ENCODE assay signal across 19 cellular contexts in the genomic region with DNA sequence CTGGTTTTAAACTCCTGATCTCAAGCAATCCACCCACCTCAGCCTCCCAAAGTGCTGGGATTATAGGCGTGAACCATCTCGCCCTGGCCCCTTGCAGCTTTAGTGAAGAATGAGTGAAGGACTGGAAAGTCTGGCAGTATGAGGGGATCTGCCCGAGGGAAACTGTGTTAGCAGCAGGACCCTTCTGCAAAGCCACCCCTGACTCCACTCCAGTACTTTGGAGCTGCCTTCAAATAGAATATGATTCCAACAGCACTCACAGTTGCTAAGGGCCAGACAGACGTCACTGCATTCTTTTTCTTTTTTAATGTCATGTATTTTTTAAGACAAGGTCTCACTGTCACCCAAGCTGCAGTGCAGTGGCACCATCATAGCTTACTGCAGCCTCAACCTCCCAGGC. TPM values are rescaled to one million over a fixed set of nuclear protein-coding genes. Genes with fewer than 3 reads are reported as not detected.
DNase-seq lines count a peak whose midpoint lies in the region; ATAC-seq and TF ChIP-seq lines count a peak whose summit lies in the region.
"Had no signal": no experiment of that assay in that cellular context is flagged by ENCODE, and none has a peak within 500 bp of the region (broad histone marks: within the 10 kb centered on the region; RNA-seq: fewer than 3 reads in every experiment).

No MANE protein-coding gene starts in this region.

- no peak for TF ChIP-seq CTCF in CD4-positive, alpha-beta T cell (IDR thresholded peaks at IDR 0.05)

- no peak overlapping the region for H3K27ac ChIP-seq in CD4-positive, alpha-beta T cell (ENCODE audit: low read depth, low read length)
- H3K27ac ChIP-seq in caudate nucleus (ENCODE audit: low read depth, low read length): no peak overlapping the region
- H3K27ac ChIP-seq: GM23248, transverse colon had no signal

- no peaks in the 10 kb centered on the region for H3K36me3 Mint-ChIP-seq in CD4-positive, alpha-beta T cell (ENCODE audit: low read depth)
- H3K36me3 Mint-ChIP-seq in IgD-negative memory B cell (no peaks in the 10 kb centered on the region), T-helper 17 cell (ENCODE audit: low read depth) (no peaks in the 10 kb centered on the region)
- H3K36me3 Mint-ChIP-seq in natural killer cell treated with Interleukin-12 subunit alpha and Interleukin-12 subunit beta and Interleukin-15 and Interleukin-18, amount 100 ng/mL, for 72 hours: no peaks in the 10 kb centered on the region

- DNase-seq in CD4-positive, alpha-beta T cell: no peak
- DNase-seq in T-helper 17 cell: no peak
- no peak for DNase-seq in natural killer cell treated with Interleukin-12 subunit alpha and Interleukin-12 subunit beta and Interleukin-15 and Interleukin-18, amount 100 ng/mL, for 72 hours (ENCODE audit: low spot score)
- no peak for DNase-seq in caudate nucleus (lab: John Stamatoyannopoulos, UW)
- no peak for DNase-seq in DMS 273 treated with DMSO at 0.1 percent for 48 hours (lab: John Stamatoyannopoulos, UW)
- DNase-seq: activated CD4-positive, alpha-beta T cell treated with anti-CD3 and anti-CD28 coated beads for 4 hours; activated effector memory CD4-positive, alpha-beta T cell treated with anti-CD3 and anti-CD28 coated beads, Interleukin-2, amount 50 U/mL, for 16 hours; amygdala; cortex of kidney; GM23248; kidney; NCI-H1694; occipital lobe; stimulated activated CD4-positive, alpha-beta T cell treated with anti-CD3 and anti-CD28 coated beads, Interleukin-4, amount 100 ng/mL, for 24 hours; transverse colon had no signal

- H3K4me3 Mint-ChIP-seq in CD4-positive, alpha-beta T cell: peak overlapping the region; percentile 20
- H3K4me3 Mint-ChIP-seq in IgD-negative memory B cell (peak overlapping the region in 1 of 4 donors; percentile 77), T-helper 17 cell (peak overlapping the region; percentile 79)
- peak overlapping the region; percentile 81 for H3K4me3 Mint-ChIP-seq in natural killer cell treated with Interleukin-12 subunit alpha and Interleukin-12 subunit beta and Interleukin-15 and Interleukin-18, amount 100 ng/mL, for 72 hours

- intact Hi-C loops in CD4-positive, alpha-beta T cell (cut with DNase I, micrococcal nuclease): no loop called here

- H3K27ac Mint-ChIP-seq in CD4-positive, alpha-beta T cell: no peak overlapping the region
- peak overlapping the region; percentile 12 to 98 (median 71) for H3K27ac Mint-ChIP-seq in IgD-negative memory B cell
- H3K27ac Mint-ChIP-seq in T-helper 17 cell: peak overlapping the region; percentile 91
- peak overlapping the region; percentile 78 to 81 for H3K27ac Mint-ChIP-seq in natural killer cell treated with Interleukin-12 subunit alpha and Interleukin-12 subunit beta and Interleukin-15 and Interleukin-18, amount 100 ng/mL, for 72 hours

- POLR2A ChIA-PET in CD4-positive, alpha-beta T cell (lab: Charles Lee): interaction anchor here (0.6 kb wide), 1 partner anchor 14 kb away, joined by 4 read pairs; no protein-coding TSS in a partner anchor

- no peak for ATAC-seq in CD4-positive, alpha-beta T cell (ENCODE audit: poor library complexity)
- ATAC-seq in T-helper 17 cell (no peak), HG02973 (IDR thresholded peaks at IDR 0.05; ENCODE audit: unreplicated experiment) (no peak)
- no peak for ATAC-seq in natural killer cell treated with Interleukin-12 subunit alpha and Interleukin-12 subunit beta and Interleukin-15 and Interleukin-18, amount 100 ng/mL, for 72 hours
- no peak for ATAC-seq in activated CD4-positive, CD25-positive, alpha-beta regulatory T cell treated with anti-CD3 and anti-CD28 coated beads, Interleukin-2, amount 50 U/mL, for 24 hours
- ATAC-seq: SK-N-SH treated with all-trans-retinoic acid at 6 μM for 48 hours had no signal

- H3K27me3 Mint-ChIP-seq in CD4-positive, alpha-beta T cell: no peaks in the 10 kb centered on the region
- no peaks in the 10 kb centered on the region for H3K27me3 Mint-ChIP-seq in IgD-negative memory B cell
- no peaks in the 10 kb centered on the region for H3K27me3 Mint-ChIP-seq in T-helper 17 cell
- H3K27me3 Mint-ChIP-seq in natural killer cell treated with Interleukin-12 subunit alpha and Interleukin-12 subunit beta and Interleukin-15 and Interleukin-18, amount 100 ng/mL, for 72 hours: no peaks in the 10 kb centered on the region

- no peaks in the 10 kb centered on the region for H3K27me3 ChIP-seq in CD4-positive, alpha-beta T cell (ENCODE audit: control insufficient read depth, insufficient read depth, low read length)
- H3K27me3 ChIP-seq: transverse colon had no signal

- CTCF ChIA-PET in CD4-positive, alpha-beta T cell (lab: Charles Lee): no interaction called here

- no peaks in the 10 kb centered on the region for H3K9me3 ChIP-seq in CD4-positive, alpha-beta T cell (ENCODE audit: control insufficient read depth, low read length)
- no peaks in the 10 kb centered on the region for H3K9me3 ChIP-seq in T-helper 17 cell (ENCODE audit: control insufficient read depth, low read length, poor library complexity, severe bottlenecking)
- H3K9me3 ChIP-seq: transverse colon had no signal

- H3K4me1 Mint-ChIP-seq in CD4-positive, alpha-beta T cell (ENCODE audit: low read depth): peaks cover 49% of the 10 kb centered on the region
- peaks cover 28 to 31% (median 30%) of the 10 kb centered on the region in 3 donors for H3K4me1 Mint-ChIP-seq in IgD-negative memory B cell
- peaks cover 34% of the 10 kb centered on the region for H3K4me1 Mint-ChIP-seq in T-helper 17 cell
- peaks cover 27 to 41% of the 10 kb centered on the region in 2 donors for H3K4me1 Mint-ChIP-seq in natural killer cell treated with Interleukin-12 subunit alpha and Interleukin-12 subunit beta and Interleukin-15 and Interleukin-18, amount 100 ng/mL, for 72 hours (ENCODE audit: low read depth in 2 of 2)

- H3K9me3 Mint-ChIP-seq in CD4-positive, alpha-beta T cell: no peaks in the 10 kb centered on the region
- H3K9me3 Mint-ChIP-seq in IgD-negative memory B cell: no peaks in the 10 kb centered on the region
- H3K9me3 Mint-ChIP-seq in natural killer cell treated with Interleukin-12 subunit alpha and Interleukin-12 subunit beta and Interleukin-15 and Interleukin-18, amount 100 ng/mL, for 72 hours: no peaks in the 10 kb centered on the region

RNA-seq across cellular contexts. Expression of a gene that starts 52.3 kb away (rescaled TPM):
- total RNA-seq in CD4-positive, alpha-beta T cell: 10 to 100 TPM; 64.4 to 65.9 TPM
- polyA plus RNA-seq in IgD-negative memory B cell: 32.3 TPM
- total RNA-seq in T-helper 17 cell: 10 to 100 TPM; 65.2 to 83.6 TPM
- 100 to 1,000 TPM; 172 to 218 TPM for total RNA-seq in natural killer cell treated with Interleukin-12 subunit alpha and Interleukin-12 subunit beta and Interleukin-15 and Interleukin-18, amount 100 ng/mL, for 72 hours
